20 cellular contexts compared by ENCODE assay signal in the genomic region with DNA sequence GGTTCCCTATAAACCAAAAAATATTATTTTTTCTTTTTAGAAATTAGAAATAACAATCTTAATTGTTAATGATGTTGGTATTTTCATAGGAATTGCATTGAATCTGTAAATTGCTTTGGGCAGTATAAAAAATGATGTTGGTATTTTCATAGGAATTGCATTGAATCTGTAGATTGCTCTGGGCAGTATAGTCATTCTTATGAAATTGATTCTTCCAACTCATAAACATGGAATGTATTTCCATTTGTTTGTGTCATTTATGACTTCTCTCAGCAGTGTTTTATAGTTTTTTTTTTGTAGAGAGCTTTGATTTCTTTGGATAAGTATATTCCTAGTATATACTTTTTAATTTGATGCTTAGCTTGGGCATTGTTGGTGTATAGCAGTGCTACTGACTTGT.
"Had no signal": no experiment of that assay in that cellular context is flagged by ENCODE, and none has a peak within 500 bp of the region (broad histone marks: within the 10 kb centered on the region; RNA-seq: fewer than 3 reads in every experiment).

No MANE protein-coding gene starts in this region.

- ATAC-seq: activated CD4-positive, CD25-positive, alpha-beta regulatory T cell treated with anti-CD3 and anti-CD28 coated beads, Interleukin-2, amount 50 U/mL, for 24 hours; activated CD8-positive, alpha-beta T cell treated with anti-CD3 and anti-CD28 coated beads for 36 hours; activated T-cell treated with anti-CD3 and anti-CD28 coated beads, Interleukin-2, amount 50 U/mL, for 72 hours had no signal

- H3K27ac ChIP-seq: breast epithelium had no signal

- H3K27me3 ChIP-seq: breast epithelium had no signal

- H3K36me3 ChIP-seq: breast epithelium had no signal

- DNase-seq: activated CD4-positive, alpha-beta T cell treated with anti-CD3 and anti-CD28 coated beads for 4 hours; activated CD8-positive, alpha-beta memory T cell treated with anti-CD3 and anti-CD28 coated beads, Interleukin-2, amount 50 U/mL, for 4 hours; activated CD8-positive, alpha-beta T cell treated with anti-CD3 and anti-CD28 coated beads for 36 hours; activated naive CD4-positive, alpha-beta T cell treated with anti-CD3 and anti-CD28 coated beads, Interleukin-2, amount 50 U/mL, for 16 hours; activated naive CD8-positive, alpha-beta T cell treated with anti-CD3 and anti-CD28 coated beads, Interleukin-2, amount 10 ng/mL, durations not matched to agents 7 days and 5 days; activated T-cell treated with anti-CD3 and anti-CD28 coated beads, Interleukin-2, amount 50 U/mL, for 72 hours; aorta; central memory CD4-positive, alpha-beta T cell; Kasumi-1; KBM-7; NCI-H1092; NCI-H1417; NCI-H1694; NCI-H2029; NCI-H345; NCI-H510A; NCI-H526 treated with DMSO at 0.1 percent for 48 hours; SHP77 treated with DMSO at 0.1 percent for 48 hours had no signal

- H3K4me1 ChIP-seq: breast epithelium had no signal

- H3K4me3 ChIP-seq: breast epithelium had no signal
